Comparison of ENCODE assay signal across 1 cellular context in the genomic region with DNA sequence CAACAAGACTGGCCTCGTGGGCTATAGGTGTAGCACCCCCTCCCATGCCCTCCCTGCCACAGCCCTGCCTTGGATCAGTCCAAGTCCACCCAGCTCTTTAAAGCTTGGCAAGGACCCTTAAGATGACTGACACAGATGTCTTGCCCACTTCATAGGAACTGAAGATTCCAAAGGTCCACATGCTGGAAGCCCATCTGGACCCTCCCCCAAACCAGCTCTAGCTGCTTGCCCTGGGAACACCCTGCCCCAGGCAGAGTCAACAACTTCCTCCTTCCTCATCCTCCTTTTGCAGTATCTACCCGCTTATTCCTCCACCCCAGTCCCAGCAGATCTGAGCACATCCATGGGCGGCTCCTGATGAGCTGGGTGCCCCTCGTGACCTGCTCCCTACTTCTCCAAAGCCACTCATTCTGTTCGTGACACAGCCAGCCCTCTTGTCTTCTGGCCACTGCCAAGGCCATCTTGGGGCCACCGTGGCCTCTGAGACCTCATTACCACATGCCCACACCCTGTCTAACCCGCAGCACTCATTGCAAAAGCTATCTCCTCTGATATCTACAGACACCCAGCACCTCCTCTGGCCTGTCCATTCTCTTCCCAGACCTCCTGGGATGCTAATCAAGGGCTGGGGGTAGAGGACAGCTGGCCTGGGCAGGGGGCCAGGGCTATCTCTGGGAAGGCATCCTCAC.
TF ChIP-seq lines count a peak whose summit lies in the region.

No MANE protein-coding gene starts in this region.

TF ChIP-seq in IMR-90, 13 proteins besides CTCF, POLR2A, EP300 and RAD21:
- TF ChIP-seq NFE2L2 (IDR thresholded peaks at IDR 0.05; ENCODE audit: low read depth, low read length) = no peak
